15 cellular contexts compared by ENCODE assay signal in the genomic region with DNA sequence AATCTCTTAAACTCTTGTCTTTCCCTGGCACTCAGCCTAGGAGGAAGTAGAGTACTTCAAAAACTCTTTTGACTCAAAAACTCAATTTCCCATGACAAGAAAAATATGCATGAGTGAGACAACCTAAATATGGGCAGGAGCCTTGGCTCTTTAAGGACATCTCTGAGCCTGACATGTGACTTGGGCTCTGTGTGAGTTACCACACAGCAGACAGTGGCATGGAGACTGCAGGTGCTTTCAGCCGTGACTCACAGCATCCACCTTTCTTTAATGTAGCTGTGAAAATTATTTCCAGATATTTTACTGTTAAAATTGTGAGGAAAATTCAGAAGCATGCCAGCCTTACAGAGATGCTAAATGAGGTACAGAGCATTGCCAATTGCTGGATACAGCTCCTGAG.
"Had no signal": no experiment of that assay in that cellular context is flagged by ENCODE, and none has a peak within 500 bp of the region (broad histone marks: within the 10 kb centered on the region; RNA-seq: fewer than 3 reads in every experiment).

No MANE protein-coding gene starts in this region.

- H3K4me3 ChIP-seq: body of pancreas, testis, uterus had no signal

- H3K27me3 ChIP-seq: body of pancreas, testis, uterus had no signal

- H3K4me1 ChIP-seq: testis, uterus had no signal

- H3K27ac ChIP-seq: body of pancreas, testis, uterus had no signal

- ATAC-seq: activated T-helper 17 cell treated with anti-CD3 and anti-CD28 coated beads, Interleukin-2, amount 50 U/mL, for 72 hours; body of pancreas; left lobe of liver; stimulated activated naive CD8-positive, alpha-beta T cell treated with anti-CD3 and anti-CD28 coated beads, Interleukin-15, Interleukin-2, amounts not matched to agents 100 U/mL and 50 U/mL, for 24 hours had no signal

- DNase-seq: activated B cell treated with CpG ODN at 0.5 μM for 24 hours; activated CD4-positive, alpha-beta T cell treated with anti-CD3 and anti-CD28 coated beads, Interleukin-2, amount 10 ng/mL, durations not matched to agents 7 days and 5 days; activated CD8-positive, alpha-beta memory T cell treated with anti-CD3 and anti-CD28 coated beads for 24 hours; activated naive CD4-positive, alpha-beta T cell treated with anti-CD3 and anti-CD28 coated beads, Interleukin-2, amount 50 U/mL, for 16 hours; body of pancreas; effector memory CD4-positive, alpha-beta T cell; hypothalamus; retina; stimulated activated CD4-positive, alpha-beta T cell treated with anti-CD3 and anti-CD28 coated beads, Interleukin-4, amount 100 ng/mL, for 1 hour; stimulated activated CD8-positive, alpha-beta memory T cell treated with anti-CD3 and anti-CD28 coated beads, Interleukin-4, amount 100 ng/mL, for 48 hours; stimulated activated naive CD8-positive, alpha-beta T cell treated with anti-CD3 and anti-CD28 coated beads, Interleukin-15, Interleukin-2, amounts not matched to agents 100 U/mL and 50 U/mL, for 24 hours; testis; uterus had no signal

- H3K36me3 ChIP-seq: uterus had no signal

- H3K9me3 ChIP-seq: body of pancreas, testis, uterus had no signal
